ENCODE assay signal across 8 cellular contexts in genomic region chr12:88299567-88300101, GRCh38.
DNase-seq lines count a peak whose midpoint lies in the region; ATAC-seq and TF ChIP-seq lines count a peak whose summit lies in the region.

No MANE protein-coding gene starts in this region.

- in situ Hi-C loops in astrocyte of the spinal cord (cut with HindIII; ENCODE audit: low sequenced_read_pairs): no loop called here

- no peak for TF ChIP-seq CTCF in astrocyte of the spinal cord (IDR thresholded peaks at IDR 0.05; ENCODE audit: low read depth, low read length)

- no peak overlapping the region for H3K4me3 ChIP-seq in astrocyte of the spinal cord (ENCODE audit: low read depth, low read length)

- ATAC-seq in GM18519 (IDR thresholded peaks at IDR 0.05; ENCODE audit: low FRiP score, unreplicated experiment): peak; percentile 96

- peak; percentile 93 for DNase-seq in H4 (ENCODE audit: low spot score)
- peak; percentile 98 for DNase-seq in LHCN-M2 (ENCODE audit: low read depth)
- peak; percentile 96 for DNase-seq in astrocyte of the spinal cord (ENCODE audit: low read depth, low spot score)
- DNase-seq in stimulated activated CD4-positive, alpha-beta T cell treated with anti-CD3 and anti-CD28 coated beads, Interleukin-2, amount 100 ng/mL, for 48 hours: peak; percentile 23 to 37
- DNase-seq in NCI-H187 treated with DMSO at 0.1 percent for 48 hours (lab: John Stamatoyannopoulos, UW): no peak
- no peak for DNase-seq in SIG-M5 treated with dmso at 0.1 percent for 504 hours (lab: John Stamatoyannopoulos, UW; ENCODE audit: unreplicated experiment)
- no peak for DNase-seq in occipital lobe (lab: John Stamatoyannopoulos, UW)

Comparison
In these comparisons a context has a peak if more than half of its experiments do, and no peak if none do; other contexts are left out.
1. DNase-seq: peak in H4 (single experiment), LHCN-M2 (single experiment), astrocyte of the spinal cord (single experiment) and stimulated activated CD4-positive, alpha-beta T cell treated with anti-CD3 and anti-CD28 coated beads, Interleukin-2, amount 100 ng/mL, for 48 hours (2 of 2); none in NCI-H187 treated with DMSO at 0.1 percent for 48 hours (single experiment), SIG-M5 treated with dmso at 0.1 percent for 504 hours (single experiment) and occipital lobe (single experiment).